Comparison of ENCODE assay signal across 8 cellular contexts in genomic region chr12:64679487-64679983, GRCh38.
DNase-seq lines count a peak whose midpoint lies in the region; ATAC-seq, FAIRE-seq and TF ChIP-seq lines count a peak whose summit lies in the region.

No MANE protein-coding gene starts in this region.

- no peaks in the 10 kb centered on the region for H3K27me3 ChIP-seq in BLaER1 treated with 17β-estradiol and CSF1 and Interleukin-3, amounts not matched to agents 10 nM and 100 nM

- no peaks in the 10 kb centered on the region for H3K9me3 Mint-ChIP-seq in activated T-helper 2 cell treated with anti-CD3 and anti-CD28 coated beads, Interferon-gamma antibody, Interleukin-2, Interleukin-4, amounts not matched to agents 10 μg/mL and 5 μg/mL and 100 μg/mL, durations not matched to agents 14 hours and 24 hours and 36 hours

- H3K4me2 ChIP-seq in BLaER1 treated with 17β-estradiol and CSF1 and Interleukin-3, amounts not matched to agents 10 nM and 100 nM: peak overlapping the region; percentile 49 to 77 (median 63)

- peaks cover 86 to 99% (median 97%) of the 10 kb centered on the region in 10 experiments for H3K4me1 ChIP-seq in BLaER1 treated with 17β-estradiol and CSF1 and Interleukin-3, amounts not matched to agents 10 nM and 100 nM

- peak overlapping the region in 10 of 11 experiments; percentile 48 to 69 (median 64); a peak in 19 of 22 replicates for H3K27ac ChIP-seq in BLaER1 treated with 17β-estradiol and CSF1 and Interleukin-3, amounts not matched to agents 10 nM and 100 nM

- peak overlapping the region in 10 of 11 experiments; percentile 8 to 65 (median 37); a peak in 14 of 22 replicates for H3K9ac ChIP-seq in BLaER1 treated with 17β-estradiol and CSF1 and Interleukin-3, amounts not matched to agents 10 nM and 100 nM

- peak overlapping the region; percentile 34 for H3K4me3 Mint-ChIP-seq in activated T-helper 2 cell treated with anti-CD3 and anti-CD28 coated beads, Interferon-gamma antibody, Interleukin-2, Interleukin-4, amounts not matched to agents 10 μg/mL and 5 μg/mL and 100 μg/mL, durations not matched to agents 14 hours and 24 hours and 36 hours (ENCODE audit: low read depth)

- intact Hi-C loops in activated T-helper 2 cell treated with anti-CD3 and anti-CD28 coated beads, Interferon-gamma antibody, Interleukin-2, Interleukin-4, amounts not matched to agents 10 μg/mL and 5 μg/mL and 100 μg/mL, durations not matched to agents 14 hours and 24 hours and 36 hours (cut with micrococcal nuclease): no loop called here

- H3K36me3 ChIP-seq in BLaER1 treated with 17β-estradiol and CSF1 and Interleukin-3, amounts not matched to agents 10 nM and 100 nM: peaks cover 0 to 47% (median 7%) of the 10 kb centered on the region in 11 experiments; a peak in 14 of 22 replicates

- peaks cover 0 to 99% (median 97%) of the 10 kb centered on the region in 11 experiments; a peak in 21 of 22 replicates for H4K20me1 ChIP-seq in BLaER1 treated with 17β-estradiol and CSF1 and Interleukin-3, amounts not matched to agents 10 nM and 100 nM

- H3K27me3 Mint-ChIP-seq in activated T-helper 2 cell treated with anti-CD3 and anti-CD28 coated beads, Interferon-gamma antibody, Interleukin-2, Interleukin-4, amounts not matched to agents 10 μg/mL and 5 μg/mL and 100 μg/mL, durations not matched to agents 14 hours and 24 hours and 36 hours (ENCODE audit: low read depth): no peaks in the 10 kb centered on the region

- ATAC-seq in HG02610 (IDR thresholded peaks at IDR 0.05; ENCODE audit: unreplicated experiment): peak; percentile 47

- peaks cover 67% of the 10 kb centered on the region for H3K4me1 Mint-ChIP-seq in activated T-helper 2 cell treated with anti-CD3 and anti-CD28 coated beads, Interferon-gamma antibody, Interleukin-2, Interleukin-4, amounts not matched to agents 10 μg/mL and 5 μg/mL and 100 μg/mL, durations not matched to agents 14 hours and 24 hours and 36 hours (ENCODE audit: low read depth)

- no peak for FAIRE-seq in frontal cortex (lab: Jason Lieb, UNC)

- peak; percentile 89 for DNase-seq in NCI-H748 treated with DMSO at 0.1 percent for 48 hours (lab: John Stamatoyannopoulos, UW)
- DNase-seq in activated T-helper 2 cell treated with anti-CD3 and anti-CD28 coated beads, Interferon-gamma antibody, Interleukin-2, Interleukin-4, amounts not matched to agents 10 μg/mL and 5 μg/mL and 100 μg/mL, durations not matched to agents 14 hours and 24 hours and 36 hours (ENCODE audit: low spot score): peak; percentile 47
- peak; percentile 79 for DNase-seq in fibroblast of villous mesenchyme (ENCODE audit: low read depth)
- DNase-seq in renal cortical epithelial cell (ENCODE audit: low read depth): peak; percentile 73
- no peak for DNase-seq in germinal center (ENCODE audit: low spot score)
- DNase-seq in frontal cortex (ENCODE audit: low spot score in 2 of 2): no peak

- H3K9me3 ChIP-seq in BLaER1 treated with 17β-estradiol and CSF1 and Interleukin-3, amounts not matched to agents 10 nM and 100 nM (replicated peaks in 1 of 11): no peaks in the 10 kb centered on the region

- H3K36me3 Mint-ChIP-seq in activated T-helper 2 cell treated with anti-CD3 and anti-CD28 coated beads, Interferon-gamma antibody, Interleukin-2, Interleukin-4, amounts not matched to agents 10 μg/mL and 5 μg/mL and 100 μg/mL, durations not matched to agents 14 hours and 24 hours and 36 hours (ENCODE audit: low read depth): peaks cover 18% of the 10 kb centered on the region

- TF ChIP-seq CTCF in fibroblast of villous mesenchyme (IDR thresholded peaks at IDR 0.05; ENCODE audit: insufficient read depth, low read depth, low read length): no peak

- peak overlapping the region; percentile 63 for H3K27ac Mint-ChIP-seq in activated T-helper 2 cell treated with anti-CD3 and anti-CD28 coated beads, Interferon-gamma antibody, Interleukin-2, Interleukin-4, amounts not matched to agents 10 μg/mL and 5 μg/mL and 100 μg/mL, durations not matched to agents 14 hours and 24 hours and 36 hours

- peak overlapping the region in 3 of 10 experiments; percentile 23 to 29 (median 25); a peak in 3 of 20 replicates for H3K4me3 ChIP-seq in BLaER1 treated with 17β-estradiol and CSF1 and Interleukin-3, amounts not matched to agents 10 nM and 100 nM
- no peak overlapping the region for H3K4me3 ChIP-seq in fibroblast of villous mesenchyme (ENCODE audit: low read depth, low read length)

Comparison
In these comparisons a context has a peak if more than half of its experiments do, and no peak if none do; other contexts are left out.
1. DNase-seq: peak in NCI-H748 treated with DMSO at 0.1 percent for 48 hours (single experiment), activated T-helper 2 cell treated with anti-CD3 and anti-CD28 coated beads, Interferon-gamma antibody, Interleukin-2, Interleukin-4, amounts not matched to agents 10 μg/mL and 5 μg/mL and 100 μg/mL, durations not matched to agents 14 hours and 24 hours and 36 hours (single experiment), fibroblast of villous mesenchyme (single experiment) and renal cortical epithelial cell (single experiment); none in germinal center (single experiment) and frontal cortex (0 of 2).